ENCODE assay signal across 8 cellular contexts in the genomic region with DNA sequence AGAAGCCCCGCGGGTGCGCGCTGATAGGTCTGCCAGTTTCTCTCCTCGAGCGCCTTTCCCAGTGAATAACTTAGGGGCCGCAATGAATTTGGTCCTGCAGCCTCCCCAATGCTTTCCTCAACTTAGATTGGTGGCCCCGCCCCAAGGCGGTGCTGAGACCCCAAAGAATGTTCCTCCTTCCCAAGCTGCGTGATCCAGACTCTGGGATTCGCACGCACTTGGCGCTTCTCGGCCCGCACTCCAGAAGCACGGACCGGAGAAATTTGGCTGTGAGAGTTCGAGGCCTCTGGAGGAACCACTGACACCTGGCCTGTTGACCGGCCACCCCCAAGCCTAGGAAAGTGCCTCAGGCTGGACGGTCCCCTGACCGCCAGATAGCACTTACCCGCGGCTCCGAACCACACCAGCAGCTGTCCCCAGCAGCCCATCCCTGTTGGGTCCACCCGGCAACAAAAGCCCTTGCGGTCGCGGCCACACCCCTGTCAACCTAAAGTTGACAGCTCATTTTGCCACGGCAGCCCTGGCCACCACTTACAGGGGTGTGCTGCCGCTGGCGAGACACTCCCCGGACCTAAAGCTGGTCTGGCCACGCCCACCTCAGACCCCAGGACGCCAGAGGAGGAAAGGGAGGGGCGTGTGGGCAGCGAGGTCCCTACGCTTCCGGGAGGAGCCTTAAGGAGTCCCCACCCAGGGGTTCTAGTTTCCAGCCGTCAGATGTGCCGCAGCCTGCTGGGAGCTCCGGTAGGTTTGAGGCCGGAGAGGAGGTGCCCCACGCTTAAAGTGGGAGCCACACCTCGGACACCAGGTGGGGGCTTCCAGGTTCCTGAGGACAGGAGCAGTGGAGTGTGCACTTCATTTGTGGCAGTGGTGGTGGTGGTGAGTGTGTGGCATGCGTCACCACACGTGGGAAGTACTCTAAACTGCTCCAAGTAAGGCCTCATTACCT. TPM values are rescaled to one million over a fixed set of nuclear protein-coding genes. Genes with fewer than 3 reads are reported as not detected.
DNase-seq lines count a peak whose midpoint lies in the region; ATAC-seq and TF ChIP-seq lines count a peak whose summit lies in the region.

TSS of gene LTK (minus strand) at position 546 of the 946 bp plus-strand sequence. CDS start at position 428, 118 bp downstream.

- 5 to 8% (median 6%) methylated on average over 14 to 46 of the region's 46 CpGs for WGBS in spleen, 5 donors

- intact Hi-C loops in Right ventricle myocardium superior (cut with DNase I): no loop called here
- intact Hi-C loops in cardiac septum (cut with DNase I): no loop called here
- intact Hi-C loops in spleen (cut with DNase I; ENCODE audit: low total_unique reads): no loop called here

- peaks cover 9 to 45% (median 28%) of the 10 kb centered on the region in 7 donors for H3K27me3 ChIP-seq in spleen (replicated peaks in 1 of 7)

- TF ChIP-seq POLR2A in spleen (IDR thresholded peaks at IDR 0.05): no peak

- peaks cover 23 to 36% (median 28%) of the 10 kb centered on the region in 6 donors for H3K4me1 ChIP-seq in spleen

- TF ChIP-seq CTCF in spleen (IDR thresholded peaks at IDR 0.05 in 8 of 11, conservative IDR thresholded peaks at IDR 0.05 in 3 of 11): no peak

- H3K4me3 ChIP-seq in iPS-11a (ENCODE audit: low read depth, low read length) (peak within 1 kb of the TSS; percentile 42), spleen (peak within 1 kb of the TSS; percentile 16 to 69 (median 42))

- H3K9me3 ChIP-seq in spleen: no peaks in the 10 kb centered on the region

- DNase-seq in Right ventricle myocardium superior (no peak), cardiac septum (ENCODE audit: low spot score) (no peak), spleen (no peak)
- peak; percentile 33 for DNase-seq in activated CD8-positive, alpha-beta memory T cell treated with anti-CD3 and anti-CD28 coated beads, Interleukin-2, amount 50 U/mL, for 4 hours

- H3K36me3 ChIP-seq in spleen: peaks cover 0 to 18% (median 4%) of the 10 kb centered on the region in 6 donors

- ATAC-seq in Right ventricle myocardium superior (ENCODE audit: poor library complexity) (peak; percentile 26), HG03095 (IDR thresholded peaks at IDR 0.05; ENCODE audit: unreplicated experiment) (no peak), HG03460 (IDR thresholded peaks at IDR 0.05; ENCODE audit: unreplicated experiment) (no peak), GM21737 (IDR thresholded peaks at IDR 0.05; ENCODE audit: unreplicated experiment) (no peak)

- H3K27ac ChIP-seq in spleen: peak within 1 kb of the TSS in 2 of 8 donors; percentile 9 to 37

RNA-seq across cellular contexts. Expression of gene LTK, which starts in this region (rescaled TPM):
- total RNA-seq in Right ventricle myocardium superior (1.1 TPM), cardiac septum (0.65 TPM), spleen (1 to 10 TPM; 2.0 to 7.0 (median 4.5) TPM)
- 1 to 10 TPM in 2 of 3 donors, under 1 TPM in 1; 0.93 to 5.3 (median 4.5) TPM for polyA plus RNA-seq in spleen
